In genomic region chr4:41437264-41437566, GRCh38 we compare ENCODE assay signal across 13 cellular contexts.
DNase-seq lines count a peak whose midpoint lies in the region; ATAC-seq and TF ChIP-seq lines count a peak whose summit lies in the region.
"Had no signal": no experiment of that assay in that cellular context is flagged by ENCODE, and none has a peak within 500 bp of the region (broad histone marks: within the 10 kb centered on the region; RNA-seq: fewer than 3 reads in every experiment).

No MANE protein-coding gene starts in this region.

- no peak for TF ChIP-seq POLR2A in GM18505 (IDR thresholded peaks at IDR 0.05; ENCODE audit: borderline replicate concordance, extremely low read depth, insufficient read depth, insufficient read length)

- H3K27me3 ChIP-seq in parathyroid adenoma (ENCODE audit: control insufficient read depth, insufficient read depth, low read length): no peaks in the 10 kb centered on the region

- no peaks in the 10 kb centered on the region for H3K9me3 ChIP-seq in parathyroid adenoma (ENCODE audit: control insufficient read depth, low read length)

- no peak overlapping the region for H3K9ac ChIP-seq in parathyroid adenoma

- ATAC-seq in HG03159 (IDR thresholded peaks at IDR 0.05; ENCODE audit: unreplicated experiment) (no peak), GM18505 (IDR thresholded peaks at IDR 0.05; ENCODE audit: unreplicated experiment) (no peak)
- ATAC-seq: T-cell had no signal

- no peak overlapping the region for H2AFZ ChIP-seq in parathyroid adenoma

- no peak overlapping the region for H3K4me2 ChIP-seq in parathyroid adenoma (ENCODE audit: low read length)

- peak overlapping the region; percentile 24 for H3K27ac ChIP-seq in parathyroid adenoma

- TF ChIP-seq CTCF in GM12865 (IDR thresholded peaks at IDR 0.05; ENCODE audit: insufficient read depth, low read depth, low read length, missing control alignments): no peak
- TF ChIP-seq CTCF in endothelial cell (IDR thresholded peaks at IDR 0.05; ENCODE audit: unreplicated experiment): no peak
- no peak for TF ChIP-seq CTCF in parathyroid adenoma (IDR thresholded peaks at IDR 0.05)

- peaks cover 2% of the 10 kb centered on the region for H3K79me2 ChIP-seq in parathyroid adenoma

- H3K36me3 ChIP-seq in parathyroid adenoma (ENCODE audit: control insufficient read depth, insufficient read depth, low read length): no peaks in the 10 kb centered on the region

- peaks cover 10% of the 10 kb centered on the region for H3K27me3 Mint-ChIP-seq in endothelial cell (ENCODE audit: unreplicated experiment)
- H3K27me3 Mint-ChIP-seq: CD8-positive, alpha-beta memory T cell; stimulated activated naive CD8-positive, alpha-beta T cell treated with anti-CD3 and anti-CD28 coated beads, Interleukin-15, Interleukin-2, amounts not matched to agents 100 ng/mL and 50 ng/mL, for 24 hours had no signal

- H3K4me3 Mint-ChIP-seq in endothelial cell (ENCODE audit: unreplicated experiment): no peak overlapping the region
- H3K4me3 Mint-ChIP-seq: CD8-positive, alpha-beta memory T cell; stimulated activated naive CD8-positive, alpha-beta T cell treated with anti-CD3 and anti-CD28 coated beads, Interleukin-15, Interleukin-2, amounts not matched to agents 100 ng/mL and 50 ng/mL, for 24 hours; T-cell had no signal

- TF ChIP-seq RAD21 in Ishikawa (IDR thresholded peaks at IDR 0.05; ENCODE audit: low read depth): peak; percentile 16; the same call in 1 of the 2 replicates

- peaks cover 45% of the 10 kb centered on the region for H3K4me1 Mint-ChIP-seq in endothelial cell (ENCODE audit: unreplicated experiment)
- H3K4me1 Mint-ChIP-seq: CD8-positive, alpha-beta memory T cell; T-cell had no signal

- H3K9me3 Mint-ChIP-seq in endothelial cell (ENCODE audit: unreplicated experiment): no peaks in the 10 kb centered on the region
- H3K9me3 Mint-ChIP-seq: stimulated activated naive CD8-positive, alpha-beta T cell treated with anti-CD3 and anti-CD28 coated beads, Interleukin-15, Interleukin-2, amounts not matched to agents 100 ng/mL and 50 ng/mL, for 24 hours; T-cell had no signal

- TF ChIP-seq EP300 in Ishikawa (IDR thresholded peaks at IDR 0.05; ENCODE audit: borderline replicate concordance): no peak

- peaks cover 19% of the 10 kb centered on the region for H3K36me3 Mint-ChIP-seq in endothelial cell (ENCODE audit: low read depth, unreplicated experiment)
- H3K36me3 Mint-ChIP-seq: CD8-positive, alpha-beta memory T cell; T-cell had no signal

- H3K4me1 ChIP-seq in parathyroid adenoma: peaks cover 4% of the 10 kb centered on the region

- peak overlapping the region; percentile 21 for H3K27ac Mint-ChIP-seq in endothelial cell (ENCODE audit: unreplicated experiment)
- H3K27ac Mint-ChIP-seq: CD8-positive, alpha-beta memory T cell; stimulated activated naive CD8-positive, alpha-beta T cell treated with anti-CD3 and anti-CD28 coated beads, Interleukin-15, Interleukin-2, amounts not matched to agents 100 ng/mL and 50 ng/mL, for 24 hours; T-cell had no signal

- H3K4me3 ChIP-seq in GM12865 (ENCODE audit: low read depth, low read length) (no peak overlapping the region), parathyroid adenoma (ENCODE audit: low read depth, low read length) (no peak overlapping the region)

- DNase-seq in GM12865 (ENCODE audit: low read depth): peak; percentile 27
- no peak for DNase-seq in endothelial cell (ENCODE audit: low spot score)
- DNase-seq in ureter (ENCODE audit: low spot score): no peak
- no peak for DNase-seq in NCI-H345 treated with DMSO at 0.1 percent for 48 hours (lab: John Stamatoyannopoulos, UW; ENCODE audit: unreplicated experiment)
- DNase-seq: CD8-positive, alpha-beta memory T cell; H7; NCI-H2029; T-cell had no signal

TF ChIP-seq in Ishikawa, 13 proteins besides CTCF, POLR2A, EP300 and RAD21:
- TF ChIP-seq TCF12 (IDR thresholded peaks at IDR 0.05; ENCODE audit: low read depth) (peak; percentile 69), NFIC (IDR thresholded peaks at IDR 0.05) (peak; percentile 47; the same call in 1 of the 2 replicates), CEBPB (IDR thresholded peaks at IDR 0.05) (no peak)
- TF ChIP-seq, protein P1, sequence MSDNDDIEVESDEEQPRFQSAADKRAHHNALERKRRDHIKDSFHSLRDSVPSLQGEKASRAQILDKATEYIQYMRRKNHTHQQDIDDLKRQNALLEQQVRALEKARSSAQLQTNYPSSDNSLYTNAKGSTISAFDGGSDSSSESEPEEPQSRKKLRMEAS (IDR thresholded peaks at IDR 0.05): peak; percentile 38; the same call in 1 of the 2 replicates
